Comparison of ENCODE assay signal across 12 cellular contexts in the genomic region with DNA sequence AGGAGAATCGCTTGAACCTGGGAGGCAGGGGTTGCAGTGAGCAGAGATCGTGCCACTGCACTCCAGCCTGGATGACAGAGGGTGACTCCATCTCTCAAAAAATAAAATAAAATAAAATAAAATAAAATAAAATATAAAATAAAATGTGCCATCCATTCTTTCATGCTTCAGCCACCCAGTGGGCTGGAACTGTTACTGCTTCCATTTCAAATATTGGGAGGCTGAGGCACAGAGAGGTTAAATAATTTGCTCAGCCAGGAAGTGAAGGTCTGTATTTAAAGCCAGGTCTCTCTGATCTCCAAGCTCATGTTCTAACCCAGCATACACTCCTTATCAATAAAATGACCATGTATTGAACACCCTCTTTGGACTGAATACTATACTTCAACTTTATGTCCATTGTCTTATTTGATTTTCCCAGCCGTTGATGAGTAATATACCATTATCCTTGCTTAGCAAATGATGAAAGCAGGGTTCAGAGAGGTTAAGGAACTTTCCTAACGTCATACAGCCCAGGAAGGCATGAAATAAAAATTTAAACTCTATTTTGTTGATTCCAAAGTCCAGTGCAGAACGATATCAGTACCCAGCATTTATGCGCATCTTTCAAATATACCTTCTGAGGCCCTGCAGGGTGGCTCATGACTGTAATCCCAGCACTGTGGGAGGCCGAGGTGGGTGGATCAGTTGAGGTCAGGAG. TPM values are rescaled to one million over a fixed set of nuclear protein-coding genes. Genes with fewer than 3 reads are reported as not detected.
DNase-seq lines count a peak whose midpoint lies in the region; ATAC-seq, FAIRE-seq and TF ChIP-seq lines count a peak whose summit lies in the region.
"Had no signal": no experiment of that assay in that cellular context is flagged by ENCODE, and none has a peak within 500 bp of the region (broad histone marks: within the 10 kb centered on the region; RNA-seq: fewer than 3 reads in every experiment).

No MANE protein-coding gene starts in this region.

- H2AFZ ChIP-seq in H9 (ENCODE audit: low read length), result no peak overlapping the region

- H3K27ac ChIP-seq in H9 (ENCODE audit: insufficient read length, low read depth, low read length) (no peak overlapping the region), small intestine (ENCODE audit: low read depth in 1 of 2, low read length in 1 of 2) (peak overlapping the region in 1 of 2 donors; percentile 40)
- H3K27ac ChIP-seq: SJSA1 had no signal

- no peak overlapping the region for H3K4me2 ChIP-seq in H9 (ENCODE audit: insufficient read depth, insufficient read length, low read length)

- H3K27me3 Mint-ChIP-seq in H9 (ENCODE audit: low read depth), result no peaks in the 10 kb centered on the region

- H3K79me1 ChIP-seq in H9 (ENCODE audit: insufficient read depth, low read depth, low read length, poor library complexity, severe bottlenecking), result no peaks in the 10 kb centered on the region

- H3K4me1 Mint-ChIP-seq in H9, result peaks cover 3 to 13% of the 10 kb centered on the region in 2 experiments; a peak in 3 of 4 replicates

- H3K27ac Mint-ChIP-seq in H9, result 0 out of 7 replicates have a peak overlapping the region, but pooled peaks of 1 of the 3 experiments have one; percentile 55

- H3K27me3 ChIP-seq in H9 (ENCODE audit: insufficient read depth, low read length) (no peaks in the 10 kb centered on the region), small intestine (ENCODE audit: control insufficient read depth in 2 of 2, insufficient read depth in 2 of 2, low read length in 2 of 2) (no peaks in the 10 kb centered on the region)
- H3K27me3 ChIP-seq: SJSA1 had no signal

- in situ Hi-C loops in ACHN (cut with HindIII; ENCODE audit: low pct_ligation_motif_present, low pct_unique_long_range_greater_than_20kb, low sequenced_read_pairs), result no loop called here

- TF ChIP-seq CTCF in H9 (conservative IDR thresholded peaks at IDR 0.05), result peak; percentile 54
- peak; percentile 12; the same call in 1 of the 2 replicates for TF ChIP-seq CTCF in WI38 (IDR thresholded peaks at IDR 0.05; ENCODE audit: low read depth, low read length)

- no peaks in the 10 kb centered on the region for H4K20me1 ChIP-seq in H9 (ENCODE audit: control insufficient read depth, insufficient read depth, insufficient read length)

- no CpG with 5 or more reads among the region's 7 CpGs for WGBS in H9 (ENCODE audit: extremely low coverage, insufficient read length, low lambda C conversion rate)
- WGBS in small intestine, 3 donors, result 44 to 68% (median 61%) methylated on average over 7 of the region's 7 CpGs

- H2BK12ac ChIP-seq in H9 (ENCODE audit: insufficient read length, low read depth, low read length), result no peak overlapping the region

- no peak overlapping the region for H2BK120ac ChIP-seq in H9 (ENCODE audit: low read depth, low read length, poor library complexity, severe bottlenecking)

- no peak overlapping the region for H2BK15ac ChIP-seq in H9 (ENCODE audit: low read depth, low read length)

- no peak overlapping the region for H3K4ac ChIP-seq in H9 (ENCODE audit: low read depth, low read length)

- no peak overlapping the region for H4K5ac ChIP-seq in H9 (ENCODE audit: insufficient read length, low read depth, low read length)

- H3K4me1 ChIP-seq in H9 (ENCODE audit: insufficient read depth, low read length) (no peaks in the 10 kb centered on the region), small intestine (ENCODE audit: control insufficient read depth in 2 of 2, insufficient read depth in 1 of 2, low read depth in 1 of 2, low read length in 1 of 2) (peaks cover 0 to 3% of the 10 kb centered on the region in 2 donors)
- H3K4me1 ChIP-seq: SJSA1 had no signal

- H3K36me3 ChIP-seq in small intestine (ENCODE audit: control insufficient read depth in 2 of 2, insufficient read depth in 2 of 2, low read length in 2 of 2), result no peaks in the 10 kb centered on the region
- H3K36me3 ChIP-seq: SJSA1 had no signal

- H3K56ac ChIP-seq in H9 (ENCODE audit: insufficient read length, low read depth, low read length), result no peak overlapping the region

- H3K9me3 Mint-ChIP-seq in H9, result no peaks in the 10 kb centered on the region
- H3K9me3 Mint-ChIP-seq: CD8-positive, alpha-beta memory T cell had no signal

- peak; percentile 26 for DNase-seq in ACHN
- DNase-seq in H9, result no peak
- peak; percentile 36 for DNase-seq in iris pigment epithelial cell (ENCODE audit: low read depth)
- DNase-seq in small intestine, result no peak
- no peak for DNase-seq in hippocampal formation (lab: John Stamatoyannopoulos, UW)
- no peak for DNase-seq in stimulated activated CD4-positive, alpha-beta T cell treated with anti-CD3 and anti-CD28 coated beads, Interleukin-2, amount 100 ng/mL, for 48 hours
- DNase-seq: CD8-positive, alpha-beta memory T cell; hypothalamus; NCI-H2081 had no signal

- no peak overlapping the region for H2BK20ac ChIP-seq in H9 (ENCODE audit: low read depth, low read length, poor library complexity, severe bottlenecking)

- H3T11ph ChIP-seq in H9 (ENCODE audit: low read length), result no peak overlapping the region

- ATAC-seq in GM21526 (IDR thresholded peaks at IDR 0.05; ENCODE audit: low FRiP score, unreplicated experiment), result no peak

- no peak for FAIRE-seq in small intestine (lab: Jason Lieb, UNC)

- H4K8ac ChIP-seq in H9 (replicated peaks; ENCODE audit: insufficient read length, low read depth, low read length), result no peak overlapping the region

- H2BK5ac ChIP-seq in H9 (ENCODE audit: insufficient read length, low read length), result no peak overlapping the region

- H3K79me2 ChIP-seq in H9 (ENCODE audit: insufficient read depth, low read length), result no peaks in the 10 kb centered on the region

- H3K14ac ChIP-seq in H9 (ENCODE audit: insufficient read depth, low read length), result no peak overlapping the region

- H4K91ac ChIP-seq in H9 (ENCODE audit: insufficient read length, low read depth, low read length), result no peak overlapping the region

- H3K18ac ChIP-seq in H9 (ENCODE audit: insufficient read length, low read depth, low read length), result no peak overlapping the region

- no peaks in the 10 kb centered on the region for H3K23me2 ChIP-seq in H9 (ENCODE audit: insufficient read length, low read depth, low read length, poor library complexity, severe bottlenecking)

- H2AK5ac ChIP-seq in H9 (ENCODE audit: insufficient read length, low read length), result no peak overlapping the region

- no peaks in the 10 kb centered on the region for H3K36me3 Mint-ChIP-seq in H9 (ENCODE audit: insufficient read depth in 1 of 3, low read depth in 3 of 3)
- H3K36me3 Mint-ChIP-seq: CD8-positive, alpha-beta memory T cell had no signal

- no peak overlapping the region for H3K23ac ChIP-seq in H9 (ENCODE audit: insufficient read length, low read depth, low read length)

- H3K4me3 ChIP-seq in WI38 (ENCODE audit: low read depth, low read length) (no peak overlapping the region), small intestine (ENCODE audit: low read depth in 1 of 2, low read length in 2 of 2) (no peak overlapping the region)
- H3K4me3 ChIP-seq: SJSA1 had no signal

- H3K9me3 ChIP-seq in H9 (ENCODE audit: control insufficient read depth, low read depth, low read length) (no peaks in the 10 kb centered on the region), small intestine (ENCODE audit: control insufficient read depth, low read depth) (no peaks in the 10 kb centered on the region)
- H3K9me3 ChIP-seq: SJSA1 had no signal

- no peak overlapping the region for H3K9ac ChIP-seq in H9 (ENCODE audit: extremely low read depth, insufficient read length, low read length)

- H3K4me3 Mint-ChIP-seq in H9, result no peak overlapping the region
- H3K4me3 Mint-ChIP-seq: CD8-positive, alpha-beta memory T cell had no signal

RNA-seq across cellular contexts. Expression of gene SLC9A8, which starts 25.8 kb away (rescaled TPM):
- 7.5 and 7.9 TPM in 2 replicates for total RNA-seq in H9 (2021)
- 1 to 10 TPM; 3.5 to 8.3 (median 4.0) TPM for polyA plus RNA-seq in small intestine

Comparison
In these comparisons a context has a peak if more than half of its experiments do, and no peak if none do; other contexts are left out.
1. DNase-seq: peak in ACHN (single experiment) and iris pigment epithelial cell (single experiment); none in H9 (single experiment), small intestine (single experiment), hippocampal formation (0 of 2) and stimulated activated CD4-positive, alpha-beta T cell treated with anti-CD3 and anti-CD28 coated beads, Interleukin-2, amount 100 ng/mL, for 48 hours (0 of 2).